Comparison of ENCODE assay signal across 8 cellular contexts in genomic region chr2:41840702-41841551, GRCh38.
A peak's percentile ranks its signal among the peaks of the same experiment; 100 is the strongest.
DNase-seq lines count a peak whose midpoint lies in the region; ATAC-seq and TF ChIP-seq lines count a peak whose summit lies in the region.

No MANE protein-coding gene starts in this region.

- intact Hi-C loops in activated T-helper 1 cell treated with anti-CD3 and anti-CD28 coated beads, Interleukin-12 subunit alpha, Interleukin-12 subunit beta, Interleukin-2, Interleukin-4 antibody, amounts not matched to agents 30 ng/mL and 10 ng/mL and 1 ng/mL, durations not matched to agents 14 hours and 24 hours and 36 hours (cut with micrococcal nuclease), result loop anchor here (1.0 to 10.0 kb wide), 7 partner anchors 28 to 969 kb away; partner anchors contain the start of genes COX7A2L and EML4

- peaks cover 8% of the 10 kb centered on the region for H3K4me1 Mint-ChIP-seq in activated T-helper 1 cell treated with anti-CD3 and anti-CD28 coated beads, Interleukin-12 subunit alpha, Interleukin-12 subunit beta, Interleukin-2, Interleukin-4 antibody, amounts not matched to agents 30 ng/mL and 10 ng/mL and 1 ng/mL, durations not matched to agents 14 hours and 24 hours and 36 hours (ENCODE audit: low read depth)
- H3K4me1 Mint-ChIP-seq in naive B cell, result peaks cover 13 to 16% (median 15%) of the 10 kb centered on the region in 3 donors
- peaks cover 6% of the 10 kb centered on the region for H3K4me1 Mint-ChIP-seq in stimulated activated memory B cell treated with anti-CD40 and anti-IgM and Interleukin-4, amounts not matched to agents 10 μg/mL and 1 μg/mL and 100 μg/mL, for 72 hours

- no peaks in the 10 kb centered on the region for H3K36me3 Mint-ChIP-seq in activated T-helper 1 cell treated with anti-CD3 and anti-CD28 coated beads, Interleukin-12 subunit alpha, Interleukin-12 subunit beta, Interleukin-2, Interleukin-4 antibody, amounts not matched to agents 30 ng/mL and 10 ng/mL and 1 ng/mL, durations not matched to agents 14 hours and 24 hours and 36 hours (ENCODE audit: low read depth)
- no peaks in the 10 kb centered on the region for H3K36me3 Mint-ChIP-seq in naive B cell
- no peaks in the 10 kb centered on the region for H3K36me3 Mint-ChIP-seq in stimulated activated memory B cell treated with anti-CD40 and anti-IgM and Interleukin-4, amounts not matched to agents 10 μg/mL and 1 μg/mL and 100 μg/mL, for 72 hours

- in situ Hi-C loops in KBM-7 (cut with MboI; ENCODE audit: low pct_unique_long_range_greater_than_20kb, low sequenced_read_pairs), result no loop called here

- H3K4me3 Mint-ChIP-seq in activated T-helper 1 cell treated with anti-CD3 and anti-CD28 coated beads, Interleukin-12 subunit alpha, Interleukin-12 subunit beta, Interleukin-2, Interleukin-4 antibody, amounts not matched to agents 30 ng/mL and 10 ng/mL and 1 ng/mL, durations not matched to agents 14 hours and 24 hours and 36 hours, result peak overlapping the region; percentile 96
- H3K4me3 Mint-ChIP-seq in naive B cell, result peak overlapping the region; percentile 91 to 98 (median 95)
- peak overlapping the region; percentile 97 for H3K4me3 Mint-ChIP-seq in stimulated activated memory B cell treated with anti-CD40 and anti-IgM and Interleukin-4, amounts not matched to agents 10 μg/mL and 1 μg/mL and 100 μg/mL, for 72 hours

- peak overlapping the region; percentile 83 for H3K27ac Mint-ChIP-seq in activated T-helper 1 cell treated with anti-CD3 and anti-CD28 coated beads, Interleukin-12 subunit alpha, Interleukin-12 subunit beta, Interleukin-2, Interleukin-4 antibody, amounts not matched to agents 30 ng/mL and 10 ng/mL and 1 ng/mL, durations not matched to agents 14 hours and 24 hours and 36 hours
- H3K27ac Mint-ChIP-seq in naive B cell, result peak overlapping the region; percentile 8 to 95 (median 73)
- H3K27ac Mint-ChIP-seq in stimulated activated memory B cell treated with anti-CD40 and anti-IgM and Interleukin-4, amounts not matched to agents 10 μg/mL and 1 μg/mL and 100 μg/mL, for 72 hours, result peak overlapping the region; percentile 90

- DNase-seq in DMS53 treated with DMSO at 0.1 percent for 48 hours (lab: John Stamatoyannopoulos, UW; ENCODE audit: unreplicated experiment) (peak; percentile 86), KBM-7 (peak; percentile 96), fibroblast of gingiva (ENCODE audit: low read depth) (peak; percentile 97), naive B cell (peak; percentile 95)
- peak; percentile 93 for DNase-seq in activated T-helper 1 cell treated with anti-CD3 and anti-CD28 coated beads, Interleukin-12 subunit alpha, Interleukin-12 subunit beta, Interleukin-2, Interleukin-4 antibody, amounts not matched to agents 30 ng/mL and 10 ng/mL and 1 ng/mL, durations not matched to agents 14 hours and 24 hours and 36 hours (ENCODE audit: low spot score)

- no peaks in the 10 kb centered on the region for H3K9me3 Mint-ChIP-seq in activated T-helper 1 cell treated with anti-CD3 and anti-CD28 coated beads, Interleukin-12 subunit alpha, Interleukin-12 subunit beta, Interleukin-2, Interleukin-4 antibody, amounts not matched to agents 30 ng/mL and 10 ng/mL and 1 ng/mL, durations not matched to agents 14 hours and 24 hours and 36 hours
- H3K9me3 Mint-ChIP-seq in naive B cell, result peaks cover 0 to 6% (median 2%) of the 10 kb centered on the region in 7 donors
- H3K9me3 Mint-ChIP-seq in stimulated activated memory B cell treated with anti-CD40 and anti-IgM and Interleukin-4, amounts not matched to agents 10 μg/mL and 1 μg/mL and 100 μg/mL, for 72 hours, result no peaks in the 10 kb centered on the region

- peak; percentile 100 for ATAC-seq in GM21717 (IDR thresholded peaks at IDR 0.05; ENCODE audit: unreplicated experiment)
- ATAC-seq in naive B cell (ENCODE audit: low read depth in 2 of 2), result peak; percentile 99
- ATAC-seq in stimulated activated memory B cell treated with anti-CD40 and anti-IgM and Interleukin-4, amounts not matched to agents 10 μg/mL and 1 μg/mL and 100 μg/mL, for 72 hours, result peak; percentile 100

- H3K27me3 Mint-ChIP-seq in activated T-helper 1 cell treated with anti-CD3 and anti-CD28 coated beads, Interleukin-12 subunit alpha, Interleukin-12 subunit beta, Interleukin-2, Interleukin-4 antibody, amounts not matched to agents 30 ng/mL and 10 ng/mL and 1 ng/mL, durations not matched to agents 14 hours and 24 hours and 36 hours (ENCODE audit: insufficient read depth), result peaks cover 11% of the 10 kb centered on the region
- H3K27me3 Mint-ChIP-seq in naive B cell, result peaks cover 26 to 61% (median 44%) of the 10 kb centered on the region in 3 donors
- H3K27me3 Mint-ChIP-seq in stimulated activated memory B cell treated with anti-CD40 and anti-IgM and Interleukin-4, amounts not matched to agents 10 μg/mL and 1 μg/mL and 100 μg/mL, for 72 hours, result peaks cover 32% of the 10 kb centered on the region

TF ChIP-seq in PFSK-1, 5 proteins besides CTCF, POLR2A, EP300 and RAD21:
- TF ChIP-seq TAF1 (IDR thresholded peaks at IDR 0.05; ENCODE audit: borderline replicate concordance, insufficient read depth, low read length) (no peak), FOXP2 (optimal IDR thresholded peaks at IDR 0.05; ENCODE audit: borderline replicate concordance, extremely low read depth, extremely low read length, insufficient read depth) (peak; percentile 81), SIN3A (IDR thresholded peaks at IDR 0.05; ENCODE audit: borderline replicate concordance, insufficient read depth, low read length) (no peak), REST (IDR thresholded peaks at IDR 0.05; ENCODE audit: insufficient read depth in 1 of 2, low read depth in 2 of 2, low read length in 2 of 2) (peak; percentile 53 to 63; a peak in 3 of 4 replicates), POLR2AphosphoS5 (IDR thresholded peaks at IDR 0.05; ENCODE audit: low read depth, low read length) (peak; percentile 64; the same call in 1 of the 2 replicates)

Comparison
In these comparisons a context has a peak if more than half of its experiments do, and no peak if none do; other contexts are left out.
1. Peak in every context shown above with its lines: DNase-seq and ATAC-seq.